8 cellular contexts compared by ENCODE assay signal in genomic region chr2:26745609-26746327, GRCh38. TPM values are rescaled to one million over a fixed set of nuclear protein-coding genes. Genes with fewer than 3 reads are reported as not detected.
DNase-seq lines count a peak whose midpoint lies in the region; ATAC-seq and TF ChIP-seq lines count a peak whose summit lies in the region.

No MANE protein-coding gene starts in this region.

- ATAC-seq in activated T-helper 17 cell treated with anti-CD3 and anti-CD28 coated beads, Interleukin-2, amount 50 U/mL, for 72 hours (replicated peaks), result peak; percentile 82
- ATAC-seq in GM18870 (IDR thresholded peaks at IDR 0.05; ENCODE audit: unreplicated experiment), result no peak

- no peaks in the 10 kb centered on the region for H3K36me3 ChIP-seq in suprapubic skin

- TF ChIP-seq EP300 in suprapubic skin (IDR thresholded peaks at IDR 0.05), result no peak

- TF ChIP-seq CTCF in GM10266 (IDR thresholded peaks at IDR 0.05; ENCODE audit: control insufficient read depth, insufficient read depth, low read depth, missing control alignments) (peak; percentile 94), foreskin fibroblast (IDR thresholded peaks at IDR 0.05; ENCODE audit: low read depth, low read length) (peak; percentile 90), suprapubic skin (IDR thresholded peaks at IDR 0.05) (peak; percentile 76 to 84)

- H3K4me1 Mint-ChIP-seq in activated T-helper 17 cell treated with anti-CD3 and anti-CD28 coated beads, Interleukin-2, amount 50 U/mL, for 72 hours, result no peaks in the 10 kb centered on the region

- WGBS in suprapubic skin, result 30% methylated on average over 9 of the region's 9 CpGs

- no peaks in the 10 kb centered on the region for H3K4me1 ChIP-seq in suprapubic skin

- H3K9me3 Mint-ChIP-seq in activated T-helper 17 cell treated with anti-CD3 and anti-CD28 coated beads, Interleukin-2, amount 50 U/mL, for 72 hours, result no peaks in the 10 kb centered on the region

- no peaks in the 10 kb centered on the region for H3K36me3 Mint-ChIP-seq in activated T-helper 17 cell treated with anti-CD3 and anti-CD28 coated beads, Interleukin-2, amount 50 U/mL, for 72 hours (ENCODE audit: low read depth)

- no peak overlapping the region for H3K27ac Mint-ChIP-seq in activated T-helper 17 cell treated with anti-CD3 and anti-CD28 coated beads, Interleukin-2, amount 50 U/mL, for 72 hours

- no peak overlapping the region for H3K4me3 Mint-ChIP-seq in activated T-helper 17 cell treated with anti-CD3 and anti-CD28 coated beads, Interleukin-2, amount 50 U/mL, for 72 hours

- no peaks in the 10 kb centered on the region for H3K27me3 Mint-ChIP-seq in activated T-helper 17 cell treated with anti-CD3 and anti-CD28 coated beads, Interleukin-2, amount 50 U/mL, for 72 hours

- no peaks in the 10 kb centered on the region for H3K9me3 ChIP-seq in suprapubic skin

- H3K27ac ChIP-seq in suprapubic skin, result no peak overlapping the region

- DNase-seq in GM10266 (ENCODE audit: extremely low spot score) (peak; percentile 75), LoVo (ENCODE audit: low spot score) (peak; percentile 74), RPMI7951 (ENCODE audit: low read depth) (peak; percentile 72), foreskin fibroblast (peak; percentile 65 to 91), occipital lobe (lab: John Stamatoyannopoulos, UW) (peak; percentile 57), suprapubic skin (ENCODE audit: low spot score in 2 of 2) (peak; percentile 87 to 93)

- H3K27me3 ChIP-seq in suprapubic skin, result no peaks in the 10 kb centered on the region

- no peak for TF ChIP-seq POLR2A in suprapubic skin (IDR thresholded peaks at IDR 0.05)

- H3K4me3 ChIP-seq in foreskin fibroblast (ENCODE audit: low read depth in 1 of 2, low read length in 2 of 2) (no peak overlapping the region), suprapubic skin (no peak overlapping the region)

RNA-seq across cellular contexts. Expression of gene SLC35F6, which starts 18.3 kb away (rescaled TPM):
- total RNA-seq in RPMI7951 (2014; rRNA removed; shearing (Covaris generic)), result 25.6 and 28.5 TPM in 2 replicates
- 10 to 100 TPM in 1 of 2 donors, 1 to 10 TPM in 1; 8.2 to 15.0 TPM for total RNA-seq in activated T-helper 17 cell treated with anti-CD3 and anti-CD28 coated beads, Interleukin-2, amount 50 U/mL, for 72 hours
- total RNA-seq in occipital lobe, result 17.3 TPM
- total RNA-seq in suprapubic skin, result 100 to 1,000 TPM in 1 of 4 donors, 10 to 100 TPM in 3; 76.3 to 114 (median 86.2) TPM

RNA-seq across cellular contexts. Expression of gene CENPA, which starts 40.1 kb away (rescaled TPM):
- 67.8 and 82.6 TPM in 2 replicates for total RNA-seq in RPMI7951 (2014; rRNA removed; shearing (Covaris generic))
- 10 to 100 TPM; 24.3 to 36.1 TPM for total RNA-seq in activated T-helper 17 cell treated with anti-CD3 and anti-CD28 coated beads, Interleukin-2, amount 50 U/mL, for 72 hours
- total RNA-seq in occipital lobe, result 1.9 TPM
- total RNA-seq in suprapubic skin, result 1 to 10 TPM; 1.9 to 3.9 (median 3.0) TPM

RNA-seq across cellular contexts. Expression of gene KCNK3, which starts 53.2 kb away (rescaled TPM):
- 1.1 and 2.3 TPM in 2 replicates for total RNA-seq in RPMI7951 (2014; rRNA removed; shearing (Covaris generic))
- not detected for total RNA-seq in activated T-helper 17 cell treated with anti-CD3 and anti-CD28 coated beads, Interleukin-2, amount 50 U/mL, for 72 hours
- total RNA-seq in occipital lobe (3.6 TPM), suprapubic skin (1 to 10 TPM in 2 of 4 donors, under 1 TPM in 1, not detected in 1; 0.83 to 1.2 (median 1.1) TPM)
